In the genomic region with DNA sequence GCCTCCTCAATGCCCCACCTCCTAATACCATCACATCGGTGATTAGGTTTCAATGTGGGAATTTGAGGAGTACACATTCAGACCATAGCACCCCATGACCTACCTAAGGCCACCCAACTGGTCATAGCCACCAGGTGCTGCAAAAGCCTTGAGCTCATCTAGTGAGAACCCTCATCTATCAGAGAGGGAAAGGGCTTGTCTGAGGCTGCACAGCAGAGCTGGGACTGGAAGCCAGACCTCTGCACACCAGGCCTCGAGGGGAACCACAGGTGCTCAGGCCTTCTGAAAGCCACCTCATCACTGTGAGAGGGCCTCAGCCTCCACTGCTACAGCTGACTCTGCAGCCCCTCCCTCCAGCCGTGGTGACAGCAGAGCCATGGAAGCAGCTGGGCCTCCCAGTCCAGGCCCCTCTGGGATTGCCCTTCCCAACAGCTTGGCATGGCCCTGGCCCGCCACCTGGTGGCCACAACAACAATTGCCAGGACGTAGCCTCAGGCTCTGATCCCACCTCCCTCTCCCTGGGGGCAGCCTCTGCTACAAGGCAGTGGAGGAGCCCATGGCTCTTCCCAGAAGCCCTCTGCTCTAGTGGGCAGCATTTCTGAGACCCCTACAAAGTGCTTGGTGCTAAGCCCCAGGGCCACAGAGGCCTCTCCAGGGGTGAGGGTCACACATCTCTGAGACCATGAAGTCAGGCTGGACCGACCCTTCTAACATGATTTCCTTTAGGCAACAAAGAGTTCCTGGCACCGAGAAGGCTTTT, we compare ENCODE assay signal across 8 cellular contexts. TPM values are rescaled to one million over a fixed set of nuclear protein-coding genes. Genes with fewer than 3 reads are reported as not detected.
DNase-seq lines count a peak whose midpoint lies in the region; ATAC-seq and TF ChIP-seq lines count a peak whose summit lies in the region.

No MANE protein-coding gene starts in this region.

- H3K4me3 Mint-ChIP-seq in activated T-helper 17 cell treated with anti-CD3 and anti-CD28 coated beads, Interleukin-2, amount 50 U/mL, for 72 hours, result no peak overlapping the region

- H3K9ac ChIP-seq in KMS-11, result no peak overlapping the region

- H3K4me1 ChIP-seq in KMS-11 (ENCODE audit: low read depth, poor library complexity, severe bottlenecking) (peaks cover 4% of the 10 kb centered on the region), Peyer's patch (peaks cover 0 to 9% (median 4%) of the 10 kb centered on the region in 4 donors), thyroid gland (peaks cover 0 to 9% of the 10 kb centered on the region in 2 donors)

- no peak overlapping the region for H3K27ac Mint-ChIP-seq in activated T-helper 17 cell treated with anti-CD3 and anti-CD28 coated beads, Interleukin-2, amount 50 U/mL, for 72 hours

- TF ChIP-seq CTCF in GM06990 (IDR thresholded peaks at IDR 0.05; ENCODE audit: insufficient read depth, low read length, poor library complexity, severe bottlenecking) (peak; percentile 92), KMS-11 (conservative IDR thresholded peaks at IDR 0.05; ENCODE audit: low read depth, low read length) (peak; percentile 92), Peyer's patch (IDR thresholded peaks at IDR 0.05) (peak; percentile 86 to 95 (median 91)), thyroid gland (IDR thresholded peaks at IDR 0.05) (peak; percentile 87 to 93 (median 90))

- H3K27ac ChIP-seq in KMS-11 (no peak overlapping the region), Peyer's patch (no peak overlapping the region), thyroid gland (no peak overlapping the region)

- ATAC-seq in activated T-helper 17 cell treated with anti-CD3 and anti-CD28 coated beads, Interleukin-2, amount 50 U/mL, for 72 hours (replicated peaks), result peak; percentile 30
- no peak for ATAC-seq in GM19035 (IDR thresholded peaks at IDR 0.05; ENCODE audit: unreplicated experiment)

- H3K9me3 Mint-ChIP-seq in activated T-helper 17 cell treated with anti-CD3 and anti-CD28 coated beads, Interleukin-2, amount 50 U/mL, for 72 hours, result no peaks in the 10 kb centered on the region

- H3K9me3 ChIP-seq in Peyer's patch (no peaks in the 10 kb centered on the region), thyroid gland (no peaks in the 10 kb centered on the region)

- H3K79me2 ChIP-seq in KMS-11 (ENCODE audit: insufficient read depth, low read depth), result no peaks in the 10 kb centered on the region

- peaks cover 9% of the 10 kb centered on the region for H3K4me1 Mint-ChIP-seq in activated T-helper 17 cell treated with anti-CD3 and anti-CD28 coated beads, Interleukin-2, amount 50 U/mL, for 72 hours

- 52 to 55% methylated on average over 3 to 5 of the region's 7 CpGs for WGBS in thyroid gland, 2 donors

- TF ChIP-seq POLR2A in Peyer's patch (IDR thresholded peaks at IDR 0.05) (no peak), thyroid gland (IDR thresholded peaks at IDR 0.05) (no peak)

- H3K4me2 ChIP-seq in KMS-11, result no peak overlapping the region

- H3K27me3 ChIP-seq in GM06990 (replicated peaks; ENCODE audit: control insufficient read depth, insufficient read depth, low read length) (peaks cover 1% of the 10 kb centered on the region), KMS-11 (ENCODE audit: insufficient read depth, low read depth) (peaks cover 3% of the 10 kb centered on the region; the same call in 1 of the 2 replicates), Peyer's patch (no peaks in the 10 kb centered on the region), thyroid gland (no peaks in the 10 kb centered on the region)

- no peak overlapping the region for H2AFZ ChIP-seq in KMS-11 (ENCODE audit: low read depth)

- DNase-seq in GM06990 (ENCODE audit: extremely low read depth, insufficient read length) (peak; percentile 40), Peyer's patch (peak; percentile 59 to 84 (median 81)), fibroblast of the conjunctiva (ENCODE audit: low read depth) (peak; percentile 52), occipital lobe (lab: John Stamatoyannopoulos, UW) (peak; percentile 35), thyroid gland (peak; percentile 70 to 74)

- no peak overlapping the region for H3K4me3 ChIP-seq in GM06990 (replicated peaks; ENCODE audit: low read depth, low read length)
- no peak overlapping the region for H3K4me3 ChIP-seq in KMS-11 (IDR thresholded peaks at IDR 0.05; ENCODE audit: insufficient read depth, low read depth, low read length)
- no peak overlapping the region for H3K4me3 ChIP-seq in Peyer's patch
- H3K4me3 ChIP-seq in thyroid gland (replicated peaks in 1 of 3), result no peak overlapping the region

- H4K20me1 ChIP-seq in KMS-11 (ENCODE audit: insufficient read depth), result no peaks in the 10 kb centered on the region

- intact Hi-C loops in thyroid gland (cut with DNase I), result no loop called here

- no peaks in the 10 kb centered on the region for H3K36me3 ChIP-seq in GM06990 (ENCODE audit: control insufficient read depth, insufficient read depth, low read length)
- H3K36me3 ChIP-seq in KMS-11 (ENCODE audit: insufficient read depth), result no peaks in the 10 kb centered on the region
- no peaks in the 10 kb centered on the region for H3K36me3 ChIP-seq in Peyer's patch
- no peaks in the 10 kb centered on the region for H3K36me3 ChIP-seq in thyroid gland

- no peaks in the 10 kb centered on the region for H3K36me3 Mint-ChIP-seq in activated T-helper 17 cell treated with anti-CD3 and anti-CD28 coated beads, Interleukin-2, amount 50 U/mL, for 72 hours (ENCODE audit: low read depth)

- H3K27me3 Mint-ChIP-seq in activated T-helper 17 cell treated with anti-CD3 and anti-CD28 coated beads, Interleukin-2, amount 50 U/mL, for 72 hours, result peaks cover 2% of the 10 kb centered on the region

RNA-seq across cellular contexts. Expression of gene PRDM11, which starts 41.0 kb away (rescaled TPM):
- 10 to 100 TPM in 1 of 4 donors, 1 to 10 TPM in 3; 4.4 to 10.7 (median 7.0) TPM for total RNA-seq in Peyer's patch
- total RNA-seq in activated T-helper 17 cell treated with anti-CD3 and anti-CD28 coated beads, Interleukin-2, amount 50 U/mL, for 72 hours, result 1 to 10 TPM in 1 of 2 donors, under 1 TPM in 1; 0.40 to 2.0 TPM
- 6.2 TPM for total RNA-seq in occipital lobe
- total RNA-seq in thyroid gland, result 10 to 100 TPM in 3 of 4 donors, 1 to 10 TPM in 1; 8.6 to 53.3 (median 31.0) TPM
